Comparison of ENCODE assay signal across 21 cellular contexts in the genomic region with DNA sequence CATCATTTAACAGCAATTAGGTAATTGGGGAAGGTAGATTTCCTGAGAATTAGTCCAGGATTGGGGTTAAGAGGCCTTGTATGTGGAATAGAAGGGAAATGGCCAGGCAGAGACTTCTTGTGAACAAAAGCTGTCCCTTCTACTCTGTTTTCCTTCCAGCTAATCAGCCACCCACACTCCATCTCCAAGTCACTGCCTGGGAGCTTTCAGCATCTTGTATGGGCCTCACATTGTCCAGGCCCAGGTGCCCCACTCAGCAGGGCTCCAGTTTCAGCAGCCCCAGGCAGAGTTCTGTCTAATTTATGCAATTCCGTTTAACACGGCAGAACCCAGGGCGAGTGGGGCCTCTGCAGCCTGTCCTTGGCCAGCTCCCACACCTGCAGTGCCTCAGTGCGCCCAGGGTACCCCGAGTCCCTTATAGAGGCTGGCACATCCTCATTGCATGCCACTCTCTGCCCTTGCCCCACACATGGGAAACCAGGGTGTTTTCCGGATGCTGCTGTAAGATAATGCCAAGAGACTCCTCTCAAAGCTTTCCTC.
A peak's percentile ranks its signal among the peaks of the same experiment; 100 is the strongest.
DNase-seq lines count a peak whose midpoint lies in the region; ATAC-seq and TF ChIP-seq lines count a peak whose summit lies in the region.
"Had no signal": no experiment of that assay in that cellular context is flagged by ENCODE, and none has a peak within 500 bp of the region (broad histone marks: within the 10 kb centered on the region; RNA-seq: fewer than 3 reads in every experiment).

No MANE protein-coding gene starts in this region.

- CTCF ChIA-PET in Caco-2 (lab: Charles Lee): interaction anchor here (0.6 to 1.5 kb wide), 7 partner anchors 140 to 546 kb away, joined by 3 to 9 read pairs (median 3); no protein-coding TSS in a partner anchor
- CTCF ChIA-PET in activated CD8-positive, alpha-beta T cell treated with anti-CD3 and anti-CD28 coated beads for 36 hours (lab: Charles Lee): interaction anchor here (2.0 kb wide), 1 partner anchor 42 kb away, joined by 6 read pairs; no protein-coding TSS in a partner anchor

- H3K4me1 ChIP-seq in Caco-2 (no peaks in the 10 kb centered on the region), neuronal stem cell (ENCODE audit: control insufficient read depth in 2 of 2, insufficient read depth in 1 of 2, low read depth in 1 of 2, low read length in 2 of 2) (peaks cover 0 to 18% of the 10 kb centered on the region in 2 donors)

- H3K9me3 Mint-ChIP-seq in Caco-2 (ENCODE audit: unreplicated experiment): no peaks in the 10 kb centered on the region
- H3K9me3 Mint-ChIP-seq in glutamatergic neuron (ENCODE audit: unreplicated experiment): peaks cover 5% of the 10 kb centered on the region
- no peaks in the 10 kb centered on the region for H3K9me3 Mint-ChIP-seq in activated CD8-positive, alpha-beta T cell treated with anti-CD3 and anti-CD28 coated beads for 36 hours
- H3K9me3 Mint-ChIP-seq: CD4-positive, alpha-beta memory T cell; IgD-negative memory B cell had no signal

- H2AFZ ChIP-seq in neuronal stem cell (ENCODE audit: low read length): no peak overlapping the region

- peak overlapping the region; percentile 88 for H3K18ac ChIP-seq in neuronal stem cell (ENCODE audit: low read length)

- no peak overlapping the region for H3K23ac ChIP-seq in neuronal stem cell (ENCODE audit: low read depth, low read length, poor library complexity)

- POLR2A ChIA-PET in Caco-2 (lab: Charles Lee): no interaction called here
- POLR2A ChIA-PET in activated CD8-positive, alpha-beta T cell treated with anti-CD3 and anti-CD28 coated beads for 36 hours (lab: Charles Lee): no interaction called here

- no TSS peak for BruUV-seq in Caco-2 (replicated peaks; lab: Mats Ljungman, UMichigan)

- no peak overlapping the region for H3K9ac ChIP-seq in neuronal stem cell (ENCODE audit: low read depth, low read length, poor library complexity)
- H3K9ac ChIP-seq: KMS-11 had no signal

- peaks cover 4% of the 10 kb centered on the region for H3K27me3 ChIP-seq in Caco-2 (replicated peaks; ENCODE audit: control insufficient read depth, insufficient read depth, low read length)
- peaks cover 0 to 8% (median 0%) of the 10 kb centered on the region in 3 experiments for H3K27me3 ChIP-seq in neuronal stem cell (ENCODE audit: control insufficient read depth in 3 of 3, insufficient read depth in 3 of 3, low read depth in 1 of 3, low read length in 3 of 3)

- no peak overlapping the region for H3K4ac ChIP-seq in neuronal stem cell (ENCODE audit: low read length)

- DNase-seq in Caco-2 (no peak), DMS 273 (lab: John Stamatoyannopoulos, UW; ENCODE audit: unreplicated experiment) (peak; percentile 32), glutamatergic neuron (no peak), neuronal stem cell (ENCODE audit: low spot score) (no peak), NCI-H526 treated with DMSO at 0.1 percent for 48 hours (lab: John Stamatoyannopoulos, UW) (no peak), ureter (ENCODE audit: low spot score) (no peak)
- no peak for DNase-seq in activated CD8-positive, alpha-beta T cell treated with anti-CD3 and anti-CD28 coated beads for 36 hours
- no peak for DNase-seq in activated T-cell treated with anti-CD3 and anti-CD28 coated beads, Interleukin-2, amount 50 U/mL, for 1 hour
- DNase-seq: C1 segment of cervical spinal cord; CD4-positive, alpha-beta memory T cell; DND-41; MM.1S; NCI-H187; NCI-H2081 treated with DMSO at 0.1 percent for 48 hours; NCI-H446 treated with DMSO at 0.1 percent for 48 hours; SIG-M5 had no signal

- H2BK12ac ChIP-seq in neuronal stem cell (ENCODE audit: low read length): no peak overlapping the region

- H3K4me1 Mint-ChIP-seq in Caco-2 (ENCODE audit: low read depth, unreplicated experiment) (no peaks in the 10 kb centered on the region), glutamatergic neuron (ENCODE audit: low read depth, unreplicated experiment) (peaks cover 15% of the 10 kb centered on the region)
- no peaks in the 10 kb centered on the region for H3K4me1 Mint-ChIP-seq in activated CD8-positive, alpha-beta T cell treated with anti-CD3 and anti-CD28 coated beads for 36 hours (ENCODE audit: low read depth)
- H3K4me1 Mint-ChIP-seq: CD4-positive, alpha-beta memory T cell; IgD-negative memory B cell had no signal

- H3K27me3 Mint-ChIP-seq in Caco-2 (ENCODE audit: insufficient read depth, unreplicated experiment): peaks cover 34% of the 10 kb centered on the region
- peaks cover 10% of the 10 kb centered on the region for H3K27me3 Mint-ChIP-seq in glutamatergic neuron (ENCODE audit: unreplicated experiment)
- peaks cover 6% of the 10 kb centered on the region for H3K27me3 Mint-ChIP-seq in activated CD8-positive, alpha-beta T cell treated with anti-CD3 and anti-CD28 coated beads for 36 hours

- H3K79me1 ChIP-seq in neuronal stem cell (ENCODE audit: low read depth, low read length): no peaks in the 10 kb centered on the region

- TF ChIP-seq CTCF in Caco-2 (IDR thresholded peaks at IDR 0.05; ENCODE audit: insufficient read depth in 1 of 2, low read depth in 1 of 2, low read length in 1 of 2, severe bottlenecking in 1 of 2, unreplicated experiment in 1 of 2) (no peak), glutamatergic neuron (IDR thresholded peaks at IDR 0.05; ENCODE audit: partially characterized antibody, unreplicated experiment) (no peak)
- TF ChIP-seq CTCF in activated CD8-positive, alpha-beta T cell treated with anti-CD3 and anti-CD28 coated beads for 36 hours (IDR thresholded peaks at IDR 0.05): no peak

- H3K36me3 ChIP-seq in Caco-2 (ENCODE audit: control insufficient read depth, insufficient read depth, low read length): no peaks in the 10 kb centered on the region
- H3K36me3 ChIP-seq in neuronal stem cell (replicated peaks in 1 of 2; ENCODE audit: control insufficient read depth in 2 of 2, insufficient read depth in 2 of 2, low read length in 2 of 2): no peaks in the 10 kb centered on the region

- H2BK120ac ChIP-seq in neuronal stem cell (ENCODE audit: low read depth, low read length): no peak overlapping the region

- H3K36me3 Mint-ChIP-seq in Caco-2 (ENCODE audit: insufficient read depth, unreplicated experiment): no peaks in the 10 kb centered on the region
- no peaks in the 10 kb centered on the region for H3K36me3 Mint-ChIP-seq in glutamatergic neuron (ENCODE audit: unreplicated experiment)
- no peaks in the 10 kb centered on the region for H3K36me3 Mint-ChIP-seq in activated CD8-positive, alpha-beta T cell treated with anti-CD3 and anti-CD28 coated beads for 36 hours (ENCODE audit: low read depth)
- H3K36me3 Mint-ChIP-seq: CD4-positive, alpha-beta memory T cell; IgD-negative memory B cell had no signal

- no peak overlapping the region for H3K4me3 Mint-ChIP-seq in Caco-2 (ENCODE audit: unreplicated experiment)
- peak overlapping the region; percentile 55 for H3K4me3 Mint-ChIP-seq in glutamatergic neuron (ENCODE audit: unreplicated experiment)
- no peak overlapping the region for H3K4me3 Mint-ChIP-seq in activated CD8-positive, alpha-beta T cell treated with anti-CD3 and anti-CD28 coated beads for 36 hours
- H3K4me3 Mint-ChIP-seq: CD4-positive, alpha-beta memory T cell; IgD-negative memory B cell had no signal

- H4K91ac ChIP-seq in neuronal stem cell (ENCODE audit: low read depth, low read length, poor library complexity): no peak overlapping the region

- H4K8ac ChIP-seq in neuronal stem cell (ENCODE audit: low read depth, low read length): no peak overlapping the region

- H3K4me2 ChIP-seq in neuronal stem cell (ENCODE audit: insufficient read depth, low read length, poor library complexity, severe bottlenecking): peak overlapping the region; percentile 27
- H3K4me2 ChIP-seq: KMS-11 had no signal

- H3K4me3 ChIP-seq in Caco-2 (ENCODE audit: low read depth, low read length): no peak overlapping the region
- no peak overlapping the region for H3K4me3 ChIP-seq in neuronal stem cell (ENCODE audit: low read length in 2 of 2)
- H3K4me3 ChIP-seq: SK-N-MC had no signal

- H3K27ac Mint-ChIP-seq in Caco-2 (ENCODE audit: unreplicated experiment) (peak overlapping the region; percentile 9), glutamatergic neuron (ENCODE audit: unreplicated experiment) (no peak overlapping the region)
- no peak overlapping the region for H3K27ac Mint-ChIP-seq in activated CD8-positive, alpha-beta T cell treated with anti-CD3 and anti-CD28 coated beads for 36 hours
- H3K27ac Mint-ChIP-seq: CD4-positive, alpha-beta memory T cell; IgD-negative memory B cell had no signal

- H3K14ac ChIP-seq in neuronal stem cell (ENCODE audit: low read length): no peak overlapping the region

- intact Hi-C loops in Caco-2 (cut with micrococcal nuclease; ENCODE audit: unreplicated experiment): no loop called here
- intact Hi-C loops in activated CD8-positive, alpha-beta T cell treated with anti-CD3 and anti-CD28 coated beads for 36 hours (cut with micrococcal nuclease): no loop called here

- WGBS in neuronal stem cell (ENCODE audit: extremely low coverage in 2 of 2, insufficient read length in 2 of 2, insufficient replicate concordance in 1 of 2), 2 donors: no CpG with 5 or more reads among the region's 6 CpGs

- no peak overlapping the region for H2AK5ac ChIP-seq in neuronal stem cell (ENCODE audit: low read depth, low read length)

- H3K9me3 ChIP-seq in Caco-2 (peaks cover 11% of the 10 kb centered on the region), neuronal stem cell (replicated peaks in 1 of 2; ENCODE audit: control insufficient read depth in 2 of 2, insufficient read depth in 1 of 2, low read depth in 1 of 2, low read length in 2 of 2) (peaks cover 0 to 6% of the 10 kb centered on the region in 2 donors)

- no peak overlapping the region for H2BK15ac ChIP-seq in neuronal stem cell (ENCODE audit: low read length)

- no peak for ATAC-seq in activated CD8-positive, alpha-beta T cell treated with anti-CD3 and anti-CD28 coated beads for 36 hours
- ATAC-seq: HCT116 had no signal

- H3K27ac ChIP-seq in neuronal stem cell (replicated peaks; ENCODE audit: low read length): peak overlapping the region; percentile 98
- H3K27ac ChIP-seq: HL-60, KMS-11, SK-N-MC had no signal

- peak overlapping the region; percentile 43 for H2BK5ac ChIP-seq in neuronal stem cell (ENCODE audit: low read length)
